8 cellular contexts compared by ENCODE assay signal in the genomic region with DNA sequence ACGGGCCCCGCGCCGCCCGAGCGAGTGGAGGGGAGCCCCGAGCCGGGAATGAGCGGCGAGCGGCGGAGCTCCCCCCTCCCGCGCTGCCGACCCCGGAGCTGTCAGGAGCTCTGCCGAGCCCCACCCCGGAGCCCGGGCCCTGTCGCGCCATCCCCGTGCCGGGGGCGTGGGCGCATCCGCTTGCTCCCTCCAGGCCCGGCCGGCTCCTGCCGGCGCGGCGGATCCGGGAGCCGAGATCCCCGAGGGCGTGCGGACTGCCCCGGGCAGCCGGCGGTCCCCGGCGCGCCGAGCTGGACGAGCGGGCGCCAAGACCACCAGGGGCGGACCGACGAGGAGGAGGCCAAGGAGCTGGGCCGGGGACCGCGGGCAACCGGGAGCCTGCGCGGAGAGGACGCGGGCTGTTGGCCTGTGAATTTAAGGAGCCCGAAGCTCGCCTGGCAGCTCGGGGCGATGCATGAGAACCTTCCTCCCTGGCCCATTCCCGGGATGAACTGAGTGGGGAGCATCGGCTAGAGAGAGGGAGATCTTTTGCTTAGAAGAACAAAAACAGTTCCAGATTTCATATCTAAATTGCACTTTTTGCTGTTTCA. TPM values are rescaled to one million over a fixed set of nuclear protein-coding genes. Genes with fewer than 3 reads are reported as not detected.
DNase-seq lines count a peak whose midpoint lies in the region; ATAC-seq and TF ChIP-seq lines count a peak whose summit lies in the region.

No MANE protein-coding gene starts in this region.

- DNase-seq in NCI-H748 (lab: John Stamatoyannopoulos, UW; ENCODE audit: unreplicated experiment) (peak; percentile 20), NCI-H748 treated with DMSO at 0.1 percent for 48 hours (lab: John Stamatoyannopoulos, UW) (no peak), cardiac muscle cell (ENCODE audit: low read depth in 1 of 2, low spot score in 1 of 2) (peak; percentile 43 to 67), retinal pigment epithelial cell (ENCODE audit: low read depth) (no peak)
- peak; percentile 32 for DNase-seq in activated CD4-positive, CD25-positive, alpha-beta regulatory T cell treated with anti-CD3 and anti-CD28 coated beads, Interleukin-2, amount 50 U/mL, for 72 hours
- DNase-seq in effector CD8-positive, alpha-beta T cell (lab: John Stamatoyannopoulos, UW), result no peak
- DNase-seq in effector CD4-positive, alpha-beta T cell, result no peak

- no peaks in the 10 kb centered on the region for H3K36me3 ChIP-seq in cardiac muscle cell

- H3K27me3 ChIP-seq in cardiac muscle cell, result peaks cover 100% of the 10 kb centered on the region

- no peaks in the 10 kb centered on the region for H3K9me3 ChIP-seq in cardiac muscle cell (ENCODE audit: low read depth)

- TF ChIP-seq CTCF in cardiac muscle cell (IDR thresholded peaks at IDR 0.05; ENCODE audit: low read depth, low read length) (no peak), retinal pigment epithelial cell (conservative IDR thresholded peaks at IDR 0.05; ENCODE audit: low read depth, low read length) (no peak)

- no peak overlapping the region for H3K27ac ChIP-seq in cardiac muscle cell

- peak; percentile 31 for ATAC-seq in HG02759 (IDR thresholded peaks at IDR 0.05; ENCODE audit: unreplicated experiment)

- peak overlapping the region; percentile 38 for H3K4me3 ChIP-seq in cardiac muscle cell
- H3K4me3 ChIP-seq in retinal pigment epithelial cell (ENCODE audit: low read length), result peak overlapping the region; percentile 61

- peaks cover 4% of the 10 kb centered on the region for H3K4me1 ChIP-seq in cardiac muscle cell (ENCODE audit: low read depth)

RNA-seq across cellular contexts. Expression of a gene that starts 2.0 kb away (rescaled TPM):
- total RNA-seq in cardiac muscle cell, result not detected in 2 replicates
- 0.20 TPM in 1 of 2 replicates, not detected in the other for polyA plus RNA-seq in cardiac muscle cell

Comparison
In these comparisons a context has a peak if more than half of its experiments do, and no peak if none do; other contexts are left out.
1. DNase-seq: peak in NCI-H748 (single experiment), activated CD4-positive, CD25-positive, alpha-beta regulatory T cell treated with anti-CD3 and anti-CD28 coated beads, Interleukin-2, amount 50 U/mL, for 72 hours (single experiment) and cardiac muscle cell (2 of 2); none in NCI-H748 treated with DMSO at 0.1 percent for 48 hours (single experiment), retinal pigment epithelial cell (single experiment), effector CD8-positive, alpha-beta T cell (single experiment) and effector CD4-positive, alpha-beta T cell (single experiment).